ENCODE assay signal across 17 cellular contexts in genomic region chr2:45884126-45884525, GRCh38.
DNase-seq lines count a peak whose midpoint lies in the region; FAIRE-seq and TF ChIP-seq lines count a peak whose summit lies in the region.
"Had no signal": no experiment of that assay in that cellular context is flagged by ENCODE, and none has a peak within 500 bp of the region (broad histone marks: within the 10 kb centered on the region; RNA-seq: fewer than 3 reads in every experiment).

No MANE protein-coding gene starts in this region.

- no peak for TF ChIP-seq POLR2A in stomach (IDR thresholded peaks at IDR 0.05)

- H3K9ac ChIP-seq in Karpas-422 (ENCODE audit: low read length): peak overlapping the region; percentile 14; the same call in 1 of the 2 replicates
- H3K9ac ChIP-seq in kidney (ENCODE audit: low read length in 2 of 2): no peak overlapping the region

- DNase-seq in Karpas-422 (no peak), SKM-1 treated with dmso at 0.1 percent for 144 hours (lab: John Stamatoyannopoulos, UW; ENCODE audit: unreplicated experiment) (peak; percentile 51), glutamatergic neuron (no peak), stomach (no peak), HPDE6-E6E7 (ENCODE audit: extremely low spot score) (no peak), cortex of kidney (lab: John Stamatoyannopoulos, UW) (no peak), kidney (no peak)
- DNase-seq in activated effector memory CD4-positive, alpha-beta T cell treated with Interleukin-2 at 50 U/mL for 16 hours: no peak
- DNase-seq: ACHN; IMR-90; NCI-H1092; NCI-H2107; NCI-H345; NCI-H526 treated with DMSO at 0.1 percent for 48 hours; NK-92 treated with Interleukin-12 subunit alpha and Interleukin-12 subunit beta, amount 100 ng/mL, for 24 hours had no signal

- H3K36me3 Mint-ChIP-seq in glutamatergic neuron (ENCODE audit: unreplicated experiment): peaks cover 5% of the 10 kb centered on the region

- H3K27ac ChIP-seq in Karpas-422 (ENCODE audit: low read length): peak overlapping the region; percentile 97
- peak overlapping the region in 3 of 5 donors; percentile 44 to 54 (median 52) for H3K27ac ChIP-seq in stomach
- no peak overlapping the region for H3K27ac ChIP-seq in kidney (ENCODE audit: low read depth in 2 of 2, low read length in 2 of 2)

- peaks cover 9% of the 10 kb centered on the region for H3K9me3 Mint-ChIP-seq in glutamatergic neuron (ENCODE audit: unreplicated experiment)

- no peak overlapping the region for H2AFZ ChIP-seq in Karpas-422 (ENCODE audit: low read length)

- H3K9me3 ChIP-seq in Karpas-422 (ENCODE audit: low read length) (no peaks in the 10 kb centered on the region), stomach (no peaks in the 10 kb centered on the region), kidney (ENCODE audit: control insufficient read depth in 1 of 2, low read length in 2 of 2) (no peaks in the 10 kb centered on the region)
- H3K9me3 ChIP-seq: HAP-1 had no signal

- intact Hi-C loops in stomach (cut with DNase I; ENCODE audit: low total_unique reads): no loop called here
- intact Hi-C loops in kidney (cut with DNase I): no loop called here

- H3K79me2 ChIP-seq in Karpas-422 (ENCODE audit: low read length): peaks cover 95% of the 10 kb centered on the region

- no peak overlapping the region for H3K4me3 ChIP-seq in Karpas-422 (ENCODE audit: low read length)
- no peak overlapping the region for H3K4me3 ChIP-seq in stomach
- H3K4me3 ChIP-seq in kidney (ENCODE audit: low read length in 2 of 2): no peak overlapping the region
- H3K4me3 ChIP-seq: HAP-1 had no signal

- no peaks in the 10 kb centered on the region for H3K9me2 ChIP-seq in Karpas-422 (replicated peaks; ENCODE audit: insufficient read depth, low read length)

- FAIRE-seq in kidney (lab: Jason Lieb, UNC): no peak

- H3K27ac Mint-ChIP-seq in glutamatergic neuron (ENCODE audit: unreplicated experiment): peak overlapping the region; percentile 72
- H3K27ac Mint-ChIP-seq: B cell had no signal

- no peaks in the 10 kb centered on the region for H4K20me1 ChIP-seq in Karpas-422 (ENCODE audit: insufficient read depth, low read depth, low read length)

- TF ChIP-seq EP300 in stomach (IDR thresholded peaks at IDR 0.05): no peak

- peak overlapping the region; percentile 53 for H3K4me2 ChIP-seq in Karpas-422 (ENCODE audit: low read depth, low read length, poor library complexity, severe bottlenecking)

- H3K4me3 Mint-ChIP-seq in glutamatergic neuron (ENCODE audit: unreplicated experiment): no peak overlapping the region
- H3K4me3 Mint-ChIP-seq: B cell had no signal

- H3K4me1 Mint-ChIP-seq in glutamatergic neuron (ENCODE audit: low read depth, unreplicated experiment): peaks cover 56% of the 10 kb centered on the region

- TF ChIP-seq CTCF in glutamatergic neuron (IDR thresholded peaks at IDR 0.05; ENCODE audit: partially characterized antibody, unreplicated experiment) (no peak), stomach (IDR thresholded peaks at IDR 0.05) (no peak), kidney (IDR thresholded peaks at IDR 0.05; ENCODE audit: borderline replicate concordance, extremely low read depth, insufficient read depth) (no peak)

- H3K27me3 ChIP-seq in Karpas-422 (ENCODE audit: low read length) (no peaks in the 10 kb centered on the region), stomach (no peaks in the 10 kb centered on the region)

- H3K27me3 Mint-ChIP-seq in glutamatergic neuron (ENCODE audit: unreplicated experiment): peaks cover 8% of the 10 kb centered on the region
- H3K27me3 Mint-ChIP-seq: B cell had no signal

- H3K36me3 ChIP-seq in Karpas-422 (ENCODE audit: insufficient read depth, low read length): 0 out of 2 replicates have a peak, but pooled peaks cover 5% of the 10 kb centered on the region
- H3K36me3 ChIP-seq in stomach: peaks cover 0 to 4% (median 0%) of the 10 kb centered on the region in 4 donors
- no peaks in the 10 kb centered on the region for H3K36me3 ChIP-seq in kidney (ENCODE audit: control insufficient read depth in 1 of 2, insufficient read depth in 2 of 2, low read length in 2 of 2)
- H3K36me3 ChIP-seq: HAP-1 had no signal

- H3K4me1 ChIP-seq in Karpas-422 (ENCODE audit: low read length) (peaks cover 81% of the 10 kb centered on the region), stomach (peaks cover 25 to 77% (median 48%) of the 10 kb centered on the region in 4 donors), kidney (ENCODE audit: control insufficient read depth in 1 of 2, insufficient read depth in 1 of 2, low read depth in 1 of 2, low read length in 2 of 2) (peaks cover 12 to 13% of the 10 kb centered on the region in 2 donors)
- H3K4me1 ChIP-seq: HAP-1 had no signal

- WGBS in stomach, 5 donors: 34 to 78% (median 51%) methylated on average over 2 of the region's 2 CpGs

Comparison
In these comparisons a context has a peak if more than half of its experiments do, and no peak if none do; other contexts are left out.
1. H3K27ac ChIP-seq: peak in Karpas-422 (single experiment) and stomach (3 of 5); none in kidney (0 of 2).